In the genomic region with DNA sequence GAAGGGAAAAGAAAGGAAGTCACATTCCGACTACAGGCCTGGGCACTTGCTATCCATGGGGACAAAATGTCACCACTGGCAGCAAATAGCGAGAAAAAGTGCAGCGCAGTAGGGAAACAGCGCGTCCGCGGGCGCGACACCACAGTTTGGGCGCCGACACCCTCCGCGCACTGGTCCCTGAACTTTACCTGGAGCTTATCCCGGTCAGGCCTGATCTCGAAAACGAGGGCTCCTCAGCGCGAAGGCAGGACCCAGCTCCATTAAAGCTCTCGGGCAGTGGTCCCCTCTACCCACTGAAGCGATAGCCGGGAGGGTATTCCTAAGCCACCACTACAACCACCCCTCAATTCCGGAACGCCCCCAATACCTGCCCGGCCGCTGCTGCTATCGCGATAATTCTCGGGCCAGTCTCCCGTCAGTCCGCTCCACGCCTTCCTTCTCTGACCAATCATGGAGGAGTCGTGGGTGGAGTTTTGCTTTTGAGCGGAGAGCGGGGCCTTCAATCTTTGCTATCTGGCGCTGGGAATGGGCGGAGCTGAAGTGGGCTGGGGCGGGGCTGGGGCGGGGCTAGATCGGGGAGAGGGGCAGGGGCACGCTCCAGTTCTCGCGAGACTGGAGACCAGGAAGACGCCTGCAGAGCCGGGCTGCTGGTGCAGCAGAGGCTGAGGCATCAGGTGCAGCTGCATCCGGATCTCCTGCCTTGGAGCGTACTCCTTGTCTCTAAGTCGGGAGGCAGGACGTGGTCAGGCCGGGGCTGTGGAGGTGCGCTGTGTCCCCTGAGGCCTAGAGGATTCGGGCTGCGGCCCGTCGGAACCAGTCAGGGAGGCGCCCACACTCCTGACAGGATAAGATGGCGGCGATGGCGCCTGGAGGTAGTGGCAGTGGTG, we compare ENCODE assay signal across 7 cellular contexts. TPM values are rescaled to one million over a fixed set of nuclear protein-coding genes. Genes with fewer than 3 reads are reported as not detected.
DNase-seq lines count a peak whose midpoint lies in the region; ATAC-seq and TF ChIP-seq lines count a peak whose summit lies in the region.

A gene with protein sequence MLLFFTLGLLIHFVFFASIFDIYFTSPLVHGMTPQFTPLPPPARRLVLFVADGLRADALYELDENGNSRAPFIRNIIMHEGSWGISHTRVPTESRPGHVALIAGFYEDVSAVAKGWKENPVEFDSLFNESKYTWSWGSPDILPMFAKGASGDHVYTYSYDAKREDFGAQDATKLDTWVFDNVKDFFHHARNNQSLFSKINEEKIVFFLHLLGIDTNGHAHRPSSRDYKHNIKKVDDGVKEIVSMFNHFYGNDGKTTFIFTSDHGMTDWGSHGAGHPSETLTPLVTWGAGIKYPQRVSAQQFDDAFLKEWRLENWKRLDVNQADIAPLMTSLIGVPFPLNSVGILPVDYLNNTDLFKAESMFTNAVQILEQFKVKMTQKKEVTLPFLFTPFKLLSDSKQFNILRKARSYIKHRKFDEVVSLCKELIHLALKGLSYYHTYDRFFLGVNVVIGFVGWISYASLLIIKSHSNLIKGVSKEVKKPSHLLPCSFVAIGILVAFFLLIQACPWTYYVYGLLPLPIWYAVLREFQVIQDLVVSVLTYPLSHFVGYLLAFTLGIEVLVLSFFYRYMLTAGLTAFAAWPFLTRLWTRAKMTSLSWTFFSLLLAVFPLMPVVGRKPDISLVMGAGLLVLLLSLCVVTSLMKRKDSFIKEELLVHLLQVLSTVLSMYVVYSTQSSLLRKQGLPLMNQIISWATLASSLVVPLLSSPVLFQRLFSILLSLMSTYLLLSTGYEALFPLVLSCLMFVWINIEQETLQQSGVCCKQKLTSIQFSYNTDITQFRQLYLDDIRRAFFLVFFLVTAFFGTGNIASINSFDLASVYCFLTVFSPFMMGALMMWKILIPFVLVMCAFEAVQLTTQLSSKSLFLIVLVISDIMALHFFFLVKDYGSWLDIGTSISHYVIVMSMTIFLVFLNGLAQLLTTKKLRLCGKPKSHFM (minus strand): TSS at position 401 of the 887 bp plus-strand sequence. CDS start 25,703 bp downstream, outside the sequence.
A gene with protein sequence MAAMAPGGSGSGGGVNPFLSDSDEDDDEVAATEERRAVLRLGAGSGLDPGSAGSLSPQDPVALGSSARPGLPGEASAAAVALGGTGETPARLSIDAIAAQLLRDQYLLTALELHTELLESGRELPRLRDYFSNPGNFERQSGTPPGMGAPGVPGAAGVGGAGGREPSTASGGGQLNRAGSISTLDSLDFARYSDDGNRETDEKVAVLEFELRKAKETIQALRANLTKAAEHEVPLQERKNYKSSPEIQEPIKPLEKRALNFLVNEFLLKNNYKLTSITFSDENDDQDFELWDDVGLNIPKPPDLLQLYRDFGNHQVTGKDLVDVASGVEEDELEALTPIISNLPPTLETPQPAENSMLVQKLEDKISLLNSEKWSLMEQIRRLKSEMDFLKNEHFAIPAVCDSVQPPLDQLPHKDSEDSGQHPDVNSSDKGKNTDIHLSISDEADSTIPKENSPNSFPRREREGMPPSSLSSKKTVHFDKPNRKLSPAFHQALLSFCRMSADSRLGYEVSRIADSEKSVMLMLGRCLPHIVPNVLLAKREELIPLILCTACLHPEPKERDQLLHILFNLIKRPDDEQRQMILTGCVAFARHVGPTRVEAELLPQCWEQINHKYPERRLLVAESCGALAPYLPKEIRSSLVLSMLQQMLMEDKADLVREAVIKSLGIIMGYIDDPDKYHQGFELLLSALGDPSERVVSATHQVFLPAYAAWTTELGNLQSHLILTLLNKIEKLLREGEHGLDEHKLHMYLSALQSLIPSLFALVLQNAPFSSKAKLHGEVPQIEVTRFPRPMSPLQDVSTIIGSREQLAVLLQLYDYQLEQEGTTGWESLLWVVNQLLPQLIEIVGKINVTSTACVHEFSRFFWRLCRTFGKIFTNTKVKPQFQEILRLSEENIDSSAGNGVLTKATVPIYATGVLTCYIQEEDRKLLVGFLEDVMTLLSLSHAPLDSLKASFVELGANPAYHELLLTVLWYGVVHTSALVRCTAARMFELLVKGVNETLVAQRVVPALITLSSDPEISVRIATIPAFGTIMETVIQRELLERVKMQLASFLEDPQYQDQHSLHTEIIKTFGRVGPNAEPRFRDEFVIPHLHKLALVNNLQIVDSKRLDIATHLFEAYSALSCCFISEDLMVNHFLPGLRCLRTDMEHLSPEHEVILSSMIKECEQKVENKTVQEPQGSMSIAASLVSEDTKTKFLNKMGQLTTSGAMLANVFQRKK (plus strand): TSS at position 600 of the 887 bp plus-strand sequence. CDS start 251 bp downstream, at position 851.

- in situ Hi-C loops in astrocyte of the spinal cord (cut with HindIII; ENCODE audit: low sequenced_read_pairs), result no loop called here

- peaks cover 78% of the 10 kb centered on the region for H3K79me2 ChIP-seq in hepatocyte

- H3K4me3 ChIP-seq in astrocyte of the spinal cord (ENCODE audit: low read depth, low read length) (peak within 1 kb of the TSS; percentile 91), hepatocyte (peak within 1 kb of the TSS; percentile 51)

- peaks cover 19% of the 10 kb centered on the region for H3K4me1 ChIP-seq in hepatocyte (ENCODE audit: insufficient read depth)

- no peaks in the 10 kb centered on the region for H3K9me2 ChIP-seq in hepatocyte (replicated peaks; ENCODE audit: insufficient read depth)

- TF ChIP-seq CTCF in astrocyte of the spinal cord (IDR thresholded peaks at IDR 0.05; ENCODE audit: low read depth, low read length) (no peak), hepatocyte (IDR thresholded peaks at IDR 0.05; ENCODE audit: poor library complexity) (no peak)

- under 1% methylated on average over 51 of the region's 58 CpGs for WGBS in hepatocyte (ENCODE audit: low lambda C conversion rate, missing lambda C conversion rate)

- H3K36me3 ChIP-seq in hepatocyte (replicated peaks; ENCODE audit: insufficient read depth, low read depth), result no peaks in the 10 kb centered on the region

- DNase-seq in NCI-H2081 (lab: John Stamatoyannopoulos, UW) (peak; percentile 98), T1000 (lab: John Stamatoyannopoulos, UW) (peak; percentile 91), astrocyte of the spinal cord (ENCODE audit: low read depth, low spot score) (peak; percentile 99), hepatocyte (ENCODE audit: low spot score) (peak; percentile 99), renal cortical epithelial cell (ENCODE audit: low read depth) (peak; percentile 96)

- H3K27ac ChIP-seq in hepatocyte, result peak within 1 kb of the TSS; percentile 80

- no peaks in the 10 kb centered on the region for H3K9me3 ChIP-seq in hepatocyte (ENCODE audit: low read depth)

- no peaks in the 10 kb centered on the region for H3K27me3 ChIP-seq in hepatocyte

- H4K20me1 ChIP-seq in hepatocyte (ENCODE audit: insufficient read depth, poor library complexity, severe bottlenecking), result peaks cover 23% of the 10 kb centered on the region

- ATAC-seq in GM18508 (IDR thresholded peaks at IDR 0.05; ENCODE audit: insufficient read depth, unreplicated experiment) (peak; percentile 60), HG03025 (IDR thresholded peaks at IDR 0.05; ENCODE audit: low FRiP score, unreplicated experiment) (peak; percentile 94)

- peak within 1 kb of the TSS; percentile 79 for H2AFZ ChIP-seq in hepatocyte

- peak within 1 kb of the TSS; percentile 93 for H3K4me2 ChIP-seq in hepatocyte

RNA-seq across cellular contexts. Expression of the first gene that starts in this region (rescaled TPM):
- total RNA-seq in hepatocyte (42.9 and 49.2 TPM in 2 replicates), renal cortical epithelial cell (58.5 and 76.8 TPM in 2 replicates)
- 18.9 and 25.2 TPM in 2 replicates for polyA plus RNA-seq in hepatocyte

RNA-seq across cellular contexts. Expression of the second gene that starts in this region (rescaled TPM):
- total RNA-seq in hepatocyte, result 28.9 and 45.8 TPM in 2 replicates
- 8.3 and 9.3 TPM in 2 replicates for polyA plus RNA-seq in hepatocyte
- total RNA-seq in renal cortical epithelial cell, result 23.4 and 45.2 TPM in 2 replicates

Comparison
In these comparisons a context has a peak if more than half of its experiments do, and no peak if none do; other contexts are left out.
1. Peak in every context shown above with its lines: DNase-seq, ATAC-seq, H3K4me3 ChIP-seq and H3K27ac ChIP-seq.